ENCODE assay signal across 8 cellular contexts in the genomic region with DNA sequence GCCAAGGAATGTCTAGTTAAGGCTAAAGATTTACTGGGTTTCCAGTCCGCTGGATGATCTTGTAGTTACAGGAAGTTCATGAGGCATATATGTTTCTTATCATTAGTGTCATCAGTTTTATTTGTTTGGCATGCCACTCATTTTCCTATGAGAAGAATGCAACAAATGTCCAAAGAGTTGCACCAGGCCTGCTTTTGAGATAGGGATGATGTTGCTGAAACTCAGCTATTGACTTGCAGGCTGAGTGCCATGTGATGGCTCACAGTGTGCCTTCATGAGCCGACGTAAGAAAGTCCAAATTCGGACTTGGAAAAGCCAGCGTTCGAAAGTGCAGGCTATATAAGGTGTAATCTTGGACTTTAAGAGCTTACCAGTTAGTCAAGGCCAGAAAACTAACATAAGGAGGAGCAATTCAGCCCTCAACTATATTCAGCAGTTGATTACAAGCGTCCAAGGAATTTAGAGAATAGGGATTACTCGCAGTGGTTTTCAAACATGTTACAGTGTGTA.
DNase-seq lines count a peak whose midpoint lies in the region; ATAC-seq and TF ChIP-seq lines count a peak whose summit lies in the region.
"Had no signal": no experiment of that assay in that cellular context is flagged by ENCODE, and none has a peak within 500 bp of the region (broad histone marks: within the 10 kb centered on the region; RNA-seq: fewer than 3 reads in every experiment).

No MANE protein-coding gene starts in this region.

- WGBS in smooth muscle cell (ENCODE audit: low lambda C conversion rate), result 17% methylated on average over 8 of the region's 8 CpGs

- no peaks in the 10 kb centered on the region for H3K79me2 ChIP-seq in smooth muscle cell (ENCODE audit: low read depth)

- H3K36me3 ChIP-seq in RWPE2 (ENCODE audit: low read depth) (no peaks in the 10 kb centered on the region; the same call in 1 of the 2 replicates), smooth muscle cell (ENCODE audit: low read depth) (no peaks in the 10 kb centered on the region)

- DNase-seq in GM04503 (ENCODE audit: low read depth) (peak; percentile 98), RWPE2 (ENCODE audit: low spot score) (no peak), fibroblast of mammary gland (ENCODE audit: low read depth) (peak; percentile 86), smooth muscle cell (lab: John Stamatoyannopoulos, UW; ENCODE audit: unreplicated experiment) (no peak), GDM1 (lab: John Stamatoyannopoulos, UW) (no peak), Right ventricle myocardium superior (no peak)
- no peak for DNase-seq in stimulated activated CD4-positive, alpha-beta T cell treated with anti-CD3 and anti-CD28 coated beads, Interleukin-4, amount 100 ng/mL, for 4 hours
- DNase-seq: NK-92 treated with Interleukin-12 subunit alpha and Interleukin-12 subunit beta, amount 100 ng/mL, for 24 hours had no signal

- H3K4me1 ChIP-seq in RWPE2 (ENCODE audit: insufficient read depth, poor library complexity, severe bottlenecking), result peaks cover 44% of the 10 kb centered on the region
- peaks cover 6% of the 10 kb centered on the region for H3K4me1 ChIP-seq in smooth muscle cell (ENCODE audit: low read depth)

- no peak for TF ChIP-seq CTCF in RWPE2 (IDR thresholded peaks at IDR 0.05; ENCODE audit: poor library complexity, severe bottlenecking)
- no peak for TF ChIP-seq CTCF in fibroblast of mammary gland (conservative IDR thresholded peaks at IDR 0.05; ENCODE audit: control insufficient read depth, insufficient read depth, low read depth, low read length)
- no peak for TF ChIP-seq CTCF in smooth muscle cell (IDR thresholded peaks at IDR 0.05; ENCODE audit: borderline replicate concordance, insufficient read depth, poor library complexity, severe bottlenecking)

- no peak overlapping the region for H3K9ac ChIP-seq in smooth muscle cell (ENCODE audit: low read depth)

- peak overlapping the region; percentile 82 for H3K27ac ChIP-seq in RWPE2 (ENCODE audit: poor library complexity, severe bottlenecking)
- peak overlapping the region; percentile 84 for H3K27ac ChIP-seq in smooth muscle cell (ENCODE audit: low read depth)

- H3K4me2 ChIP-seq in smooth muscle cell, result peak overlapping the region; percentile 70

- H3K9me3 ChIP-seq in RWPE2 (ENCODE audit: severe bottlenecking) (peaks cover 6% of the 10 kb centered on the region), smooth muscle cell (replicated peaks; ENCODE audit: low read depth) (no peaks in the 10 kb centered on the region)

- H3F3A ChIP-seq in smooth muscle cell (ENCODE audit: low read depth), result peaks cover 15% of the 10 kb centered on the region

- intact Hi-C loops in Right ventricle myocardium superior (cut with DNase I), result no loop called here

- H2AFZ ChIP-seq in smooth muscle cell (ENCODE audit: low read depth), result no peak overlapping the region

- peak; percentile 18; the same call in 1 of the 3 replicates for ATAC-seq in RWPE2 (ENCODE audit: low read depth)
- ATAC-seq in Right ventricle myocardium superior (ENCODE audit: poor library complexity), result no peak

- H3K27me3 ChIP-seq in RWPE2 (ENCODE audit: insufficient read depth, poor library complexity, severe bottlenecking), result no peaks in the 10 kb centered on the region
- no peaks in the 10 kb centered on the region for H3K27me3 ChIP-seq in smooth muscle cell (ENCODE audit: low read depth)

- H3K4me3 ChIP-seq in RWPE2 (ENCODE audit: severe bottlenecking) (no peak overlapping the region), fibroblast of mammary gland (ENCODE audit: control insufficient read depth, low read depth, low read length) (no peak overlapping the region), smooth muscle cell (no peak overlapping the region)

- H4K20me1 ChIP-seq in smooth muscle cell (ENCODE audit: low read depth), result no peaks in the 10 kb centered on the region

Comparison
In these comparisons a context has a peak if more than half of its experiments do, and no peak if none do; other contexts are left out.
1. DNase-seq: peak in GM04503 (single experiment) and fibroblast of mammary gland (single experiment); none in RWPE2 (single experiment), smooth muscle cell (single experiment), GDM1 (single experiment), Right ventricle myocardium superior (single experiment) and stimulated activated CD4-positive, alpha-beta T cell treated with anti-CD3 and anti-CD28 coated beads, Interleukin-4, amount 100 ng/mL, for 4 hours (0 of 2).